Comparison of ENCODE assay signal across 7 cellular contexts in genomic region chr2:238970553-238971081, GRCh38.
A peak's percentile ranks its signal among the peaks of the same experiment; 100 is the strongest.
DNase-seq lines count a peak whose midpoint lies in the region; ATAC-seq and TF ChIP-seq lines count a peak whose summit lies in the region.

No MANE protein-coding gene starts in this region.

- H3K36me3 ChIP-seq in PC-9 (ENCODE audit: low read depth) (no peaks in the 10 kb centered on the region), cardiac muscle cell (no peaks in the 10 kb centered on the region), psoas muscle (ENCODE audit: insufficient read depth in 1 of 2, low read depth in 1 of 2) (no peaks in the 10 kb centered on the region)

- POLR2A ChIA-PET in PC-9 (lab: Charles Lee; ENCODE audit: unreplicated experiment): no interaction called here

- DNase-seq in GM10266 (ENCODE audit: extremely low spot score): peak; percentile 84
- DNase-seq in PC-9: peak in 1 of 2 experiments; percentile 84
- DNase-seq in activated gamma-delta T cell treated with anti-CD3 and anti-CD28 coated beads, Interleukin-2, amount 50 U/mL, for 16 hours (ENCODE audit: low read depth): peak; percentile 19
- DNase-seq in cardiac muscle cell (ENCODE audit: low read depth in 1 of 2, low spot score in 1 of 2): peak in 1 of 2 donors; percentile 67
- DNase-seq in psoas muscle: peak; percentile 52 to 78

- H3K4me1 ChIP-seq in PC-9 (replicated peaks; ENCODE audit: insufficient read depth) (no peaks in the 10 kb centered on the region), cardiac muscle cell (ENCODE audit: low read depth) (no peaks in the 10 kb centered on the region), psoas muscle (no peaks in the 10 kb centered on the region)

- H3K79me2 ChIP-seq in PC-9 (ENCODE audit: low read depth): no peaks in the 10 kb centered on the region

- no peaks in the 10 kb centered on the region for H3K9me2 ChIP-seq in PC-9 (ENCODE audit: insufficient read depth)

- H3K27ac ChIP-seq in PC-9 (no peak overlapping the region), cardiac muscle cell (no peak overlapping the region), psoas muscle (no peak overlapping the region)

- H3F3A ChIP-seq in PC-9 (ENCODE audit: insufficient read depth, low read depth): no peaks in the 10 kb centered on the region

- no TSS peak for BruUV-seq in PC-9 (replicated peaks; lab: Mats Ljungman, UMichigan)

- H3K9me3 ChIP-seq in PC-9 (ENCODE audit: insufficient read depth, low read depth) (no peaks in the 10 kb centered on the region), cardiac muscle cell (ENCODE audit: low read depth) (no peaks in the 10 kb centered on the region), psoas muscle (no peaks in the 10 kb centered on the region)

- TF ChIP-seq CTCF in GM10266 (IDR thresholded peaks at IDR 0.05; ENCODE audit: control insufficient read depth, insufficient read depth, low read depth, missing control alignments) (peak; percentile 96), PC-9 (conservative IDR thresholded peaks at IDR 0.05) (peak; percentile 100), cardiac muscle cell (IDR thresholded peaks at IDR 0.05; ENCODE audit: low read depth, low read length) (peak; percentile 100), psoas muscle (IDR thresholded peaks at IDR 0.05) (peak; percentile 94)

- WGBS in psoas muscle, 3 donors: 46 to 52% (median 47%) methylated on average over 9 of the region's 9 CpGs

- no peak overlapping the region for H2AFZ ChIP-seq in PC-9

- no peak overlapping the region for H3K4me3 ChIP-seq in PC-9
- no peak overlapping the region for H3K4me3 ChIP-seq in cardiac muscle cell
- H3K4me3 ChIP-seq in psoas muscle: no peak overlapping the region

- H3K27me3 ChIP-seq in PC-9 (ENCODE audit: insufficient read depth, low read depth) (peaks cover 45% of the 10 kb centered on the region), cardiac muscle cell (no peaks in the 10 kb centered on the region), psoas muscle (ENCODE audit: insufficient read depth in 3 of 3, low read length in 2 of 3) (peaks cover 0 to 26% (median 12%) of the 10 kb centered on the region in 3 donors)

- intact Hi-C loops in PC-9 (cut with micrococcal nuclease; ENCODE audit: unreplicated experiment) (loop anchor here (1.0 to 10.0 kb wide), 5 partner anchors 106 to 616 kb away; no protein-coding TSS in a partner anchor), psoas muscle (cut with DNase I) (no loop called here)

- H4K20me1 ChIP-seq in PC-9 (ENCODE audit: insufficient read depth): no peaks in the 10 kb centered on the region

- CTCF ChIA-PET in PC-9 (lab: Charles Lee): no interaction called here

- H3K4me2 ChIP-seq in PC-9: no peak overlapping the region

- ATAC-seq in HG02759 (IDR thresholded peaks at IDR 0.05; ENCODE audit: unreplicated experiment) (peak; percentile 69), psoas muscle (peak; percentile 86 to 95 (median 91)), HG03108 (IDR thresholded peaks at IDR 0.05; ENCODE audit: unreplicated experiment) (no peak)
